In genomic region chr3:171186383-171186782, GRCh38 we compare ENCODE assay signal across 17 cellular contexts.
DNase-seq lines count a peak whose midpoint lies in the region; ATAC-seq and TF ChIP-seq lines count a peak whose summit lies in the region.
"Had no signal": no experiment of that assay in that cellular context is flagged by ENCODE, and none has a peak within 500 bp of the region (broad histone marks: within the 10 kb centered on the region; RNA-seq: fewer than 3 reads in every experiment).

No MANE protein-coding gene starts in this region.

- no peak overlapping the region for H3K4me3 Mint-ChIP-seq in immature natural killer cell
- H3K4me3 Mint-ChIP-seq: CD8-positive, alpha-beta memory T cell had no signal

- H3K79me2 ChIP-seq in GM23248 (ENCODE audit: insufficient read depth) (no peaks in the 10 kb centered on the region), hepatocyte (no peaks in the 10 kb centered on the region)

- H3K27me3 ChIP-seq in GM23248 (replicated peaks; ENCODE audit: insufficient read depth) (no peaks in the 10 kb centered on the region), hepatocyte (no peaks in the 10 kb centered on the region)
- H3K27me3 ChIP-seq: BE2C, MG63 had no signal

- no peak overlapping the region for H3K9ac ChIP-seq in GM23248
- H3K9ac ChIP-seq: SK-N-SH had no signal

- peak overlapping the region in 2 of 6 donors; percentile 16 to 23 for H3K27ac Mint-ChIP-seq in immature natural killer cell

- peak; percentile 16 for ATAC-seq in omental fat pad (ENCODE audit: low FRiP score)
- ATAC-seq in HG03135 (IDR thresholded peaks at IDR 0.05; ENCODE audit: unreplicated experiment): no peak

- peaks cover 34% of the 10 kb centered on the region for H3K4me1 ChIP-seq in GM23248 (ENCODE audit: insufficient read depth)
- peaks cover 27% of the 10 kb centered on the region for H3K4me1 ChIP-seq in hepatocyte (ENCODE audit: insufficient read depth)

- H3K9me2 ChIP-seq in GM23248 (ENCODE audit: insufficient read depth) (no peaks in the 10 kb centered on the region), hepatocyte (replicated peaks; ENCODE audit: insufficient read depth) (no peaks in the 10 kb centered on the region)
- H3K9me2 ChIP-seq: SK-N-SH had no signal

- H3K36me3 ChIP-seq in GM23248 (ENCODE audit: low read depth) (no peaks in the 10 kb centered on the region), hepatocyte (replicated peaks; ENCODE audit: insufficient read depth, low read depth) (no peaks in the 10 kb centered on the region)
- H3K36me3 ChIP-seq: BE2C, MG63 had no signal

- DNase-seq in GM23248 (peak; percentile 25), amniotic epithelial cell (ENCODE audit: low read depth) (peak; percentile 21), hepatocyte (ENCODE audit: low spot score) (no peak), omental fat pad (ENCODE audit: low spot score) (no peak), NCI-H748 treated with DMSO at 0.1 percent for 48 hours (lab: John Stamatoyannopoulos, UW) (no peak), immature natural killer cell (no peak)
- DNase-seq: ACHN; BE2C; CD8-positive, alpha-beta memory T cell; DMS 273 treated with DMSO at 0.1 percent for 48 hours; EL; MG63; NCI-H1105 treated with DMSO at 0.1 percent for 48 hours; NCI-H187; NCI-H774; SK-N-SH had no signal

- no peak overlapping the region for H3K4me3 ChIP-seq in GM23248
- H3K4me3 ChIP-seq in hepatocyte: no peak overlapping the region
- H3K4me3 ChIP-seq: MG63 had no signal

- H2AFZ ChIP-seq in GM23248: no peak overlapping the region
- no peak overlapping the region for H2AFZ ChIP-seq in hepatocyte

- TF ChIP-seq CTCF in hepatocyte (IDR thresholded peaks at IDR 0.05; ENCODE audit: poor library complexity) (no peak), omental fat pad (IDR thresholded peaks at IDR 0.05) (no peak)

- peaks cover 10 to 31% (median 26%) of the 10 kb centered on the region in 3 donors for H3K36me3 Mint-ChIP-seq in immature natural killer cell

- no peak overlapping the region for H3K27ac ChIP-seq in GM23248
- peak overlapping the region; percentile 7 for H3K27ac ChIP-seq in hepatocyte

- H3K27me3 Mint-ChIP-seq in immature natural killer cell (ENCODE audit: low read depth in 3 of 3): no peaks in the 10 kb centered on the region
- H3K27me3 Mint-ChIP-seq: CD8-positive, alpha-beta memory T cell had no signal

- no peaks in the 10 kb centered on the region for H4K20me1 ChIP-seq in GM23248 (ENCODE audit: insufficient read depth)
- H4K20me1 ChIP-seq in hepatocyte (ENCODE audit: insufficient read depth, poor library complexity, severe bottlenecking): no peaks in the 10 kb centered on the region

- H3F3A ChIP-seq in GM23248 (ENCODE audit: insufficient read depth): 0 out of 2 replicates have a peak, but pooled peaks cover 5% of the 10 kb centered on the region

- in situ Hi-C loops in GM23248 (cut with MboI): loop anchor here (25.0 kb wide), 1 partner anchor 376 kb away; no protein-coding TSS in a partner anchor

- H3K4me2 ChIP-seq in GM23248 (ENCODE audit: unreplicated experiment): peak overlapping the region; percentile 36
- no peak overlapping the region for H3K4me2 ChIP-seq in hepatocyte
- H3K4me2 ChIP-seq: SK-N-SH had no signal

- no peaks in the 10 kb centered on the region for H3K9me3 Mint-ChIP-seq in immature natural killer cell
- H3K9me3 Mint-ChIP-seq: CD8-positive, alpha-beta memory T cell had no signal

- H3K4me1 Mint-ChIP-seq in immature natural killer cell: peaks cover 10 to 27% of the 10 kb centered on the region in 2 donors

- no peaks in the 10 kb centered on the region for H3K9me3 ChIP-seq in GM23248 (ENCODE audit: low read depth)
- no peaks in the 10 kb centered on the region for H3K9me3 ChIP-seq in hepatocyte (ENCODE audit: low read depth)
- H3K9me3 ChIP-seq: BE2C, MG63, SK-N-SH had no signal

Comparison
In these comparisons a context has a peak if more than half of its experiments do, and no peak if none do; other contexts are left out.
1. DNase-seq: peak in GM23248 (single experiment) and amniotic epithelial cell (single experiment); none in hepatocyte (single experiment), omental fat pad (single experiment), NCI-H748 treated with DMSO at 0.1 percent for 48 hours (single experiment) and immature natural killer cell (0 of 3).